9 cellular contexts compared by ENCODE assay signal in the genomic region with DNA sequence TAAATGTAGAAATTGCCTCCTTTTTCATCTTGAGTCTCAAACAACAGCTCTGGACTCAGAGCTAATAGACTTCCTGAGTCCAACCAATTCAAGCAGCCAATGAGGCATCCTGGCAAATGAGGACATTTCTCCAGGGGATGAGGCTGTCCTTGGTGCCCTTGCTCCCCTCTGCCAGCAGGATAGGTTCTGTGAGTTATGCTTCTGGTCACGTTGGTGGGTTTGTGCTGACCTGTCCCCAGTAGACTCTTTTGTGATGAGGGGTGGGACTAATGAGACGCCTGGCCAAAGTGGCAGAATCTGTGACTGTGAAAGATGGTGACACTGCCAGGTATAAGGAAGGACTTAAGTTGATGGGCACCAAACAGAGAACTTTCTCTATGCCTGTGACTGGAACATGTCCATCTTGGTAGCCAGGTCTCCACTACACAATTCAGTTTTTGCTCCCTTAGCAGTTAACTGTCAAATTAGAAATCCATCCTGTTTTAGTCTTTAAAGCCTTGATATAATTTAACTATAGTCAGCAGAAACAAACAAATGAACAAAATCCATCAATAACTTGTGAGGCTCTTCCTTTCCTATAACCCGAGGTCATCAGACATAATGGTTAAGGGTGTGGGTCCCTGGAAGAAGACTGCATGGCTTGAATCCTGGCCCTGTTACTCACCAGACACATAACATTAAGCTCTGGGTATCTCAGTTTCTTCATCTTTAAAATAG. TPM values are rescaled to one million over a fixed set of nuclear protein-coding genes. Genes with fewer than 3 reads are reported as not detected.
DNase-seq lines count a peak whose midpoint lies in the region; ATAC-seq and TF ChIP-seq lines count a peak whose summit lies in the region.
"Had no signal": no experiment of that assay in that cellular context is flagged by ENCODE, and none has a peak within 500 bp of the region (broad histone marks: within the 10 kb centered on the region; RNA-seq: fewer than 3 reads in every experiment).

No MANE protein-coding gene starts in this region.

- H3K27ac Mint-ChIP-seq in H9: 0 out of 7 replicates have a peak overlapping the region, but pooled peaks of 1 of the 3 experiments have one; percentile 89

- H3K27me3 ChIP-seq in H9 (ENCODE audit: insufficient read depth, low read length): no peaks in the 10 kb centered on the region
- no peaks in the 10 kb centered on the region for H3K27me3 ChIP-seq in SU-DHL-6 (ENCODE audit: low read length)

- H3K27me3 Mint-ChIP-seq in H9 (ENCODE audit: low read depth): no peaks in the 10 kb centered on the region; the same call in 1 of the 2 replicates

- H3F3A ChIP-seq in SU-DHL-6 (ENCODE audit: insufficient read depth): no peaks in the 10 kb centered on the region

- no peak overlapping the region for H3K9ac ChIP-seq in H9 (ENCODE audit: extremely low read depth, insufficient read length, low read length)
- 0 out of 2 replicates have a peak overlapping the region, but pooled peaks have one; percentile 10 for H3K9ac ChIP-seq in SU-DHL-6 (ENCODE audit: low read length)

- no peak for ATAC-seq in GM18498 (IDR thresholded peaks at IDR 0.05; ENCODE audit: unreplicated experiment)
- ATAC-seq in HG02938 (IDR thresholded peaks at IDR 0.05; ENCODE audit: unreplicated experiment): no peak
- no peak for ATAC-seq in sciatic nerve

- H4K5ac ChIP-seq in H9 (ENCODE audit: insufficient read length, low read depth, low read length): no peak overlapping the region

- no peak overlapping the region for H3K27ac ChIP-seq in H9 (ENCODE audit: insufficient read length, low read depth, low read length)
- peak overlapping the region; percentile 43; the same call in 1 of the 2 replicates for H3K27ac ChIP-seq in SU-DHL-6 (ENCODE audit: low read depth, low read length)
- H3K27ac ChIP-seq in skin epidermis: peak overlapping the region; percentile 12 to 88 (median 70)

- H2BK20ac ChIP-seq in H9 (ENCODE audit: low read depth, low read length, poor library complexity, severe bottlenecking): no peak overlapping the region

- H2BK5ac ChIP-seq in H9 (ENCODE audit: insufficient read length, low read length): no peak overlapping the region

- peak overlapping the region; percentile 75 for H3K14ac ChIP-seq in H9 (ENCODE audit: insufficient read depth, low read length)

- H2AK5ac ChIP-seq in H9 (ENCODE audit: insufficient read length, low read length): peak overlapping the region; percentile 51

- peak overlapping the region; percentile 88 for H2BK12ac ChIP-seq in H9 (ENCODE audit: insufficient read length, low read depth, low read length)

- no peak overlapping the region for H3T11ph ChIP-seq in H9 (ENCODE audit: low read length)

- H3K79me2 ChIP-seq in H9 (ENCODE audit: insufficient read depth, low read length) (no peaks in the 10 kb centered on the region), SU-DHL-6 (ENCODE audit: insufficient read depth, low read length) (no peaks in the 10 kb centered on the region)

- H3K36me3 ChIP-seq in SU-DHL-6 (ENCODE audit: low read length): no peaks in the 10 kb centered on the region

- DNase-seq in H9: no peak
- DNase-seq in fibroblast of mammary gland (ENCODE audit: low read depth): peak; percentile 15
- DNase-seq in sciatic nerve (ENCODE audit: low spot score): no peak
- no peak for DNase-seq in posterior vena cava (ENCODE audit: low spot score)
- DNase-seq: NCI-H2107 had no signal

- no peaks in the 10 kb centered on the region for H3K9me3 Mint-ChIP-seq in H9

- H3K18ac ChIP-seq in H9 (ENCODE audit: insufficient read length, low read depth, low read length): peak overlapping the region; percentile 75

- H3K79me1 ChIP-seq in H9 (ENCODE audit: insufficient read depth, low read depth, low read length, poor library complexity, severe bottlenecking): no peaks in the 10 kb centered on the region

- H3K9me2 ChIP-seq in SU-DHL-6 (replicated peaks; ENCODE audit: insufficient read depth, low read length): no peaks in the 10 kb centered on the region

- no peak overlapping the region for H3K56ac ChIP-seq in H9 (ENCODE audit: insufficient read length, low read depth, low read length)

- no peaks in the 10 kb centered on the region for H3K23me2 ChIP-seq in H9 (ENCODE audit: insufficient read length, low read depth, low read length, poor library complexity, severe bottlenecking)

- H4K20me1 ChIP-seq in H9 (ENCODE audit: control insufficient read depth, insufficient read depth, insufficient read length): no peaks in the 10 kb centered on the region
- H4K20me1 ChIP-seq in SU-DHL-6 (ENCODE audit: low read depth, low read length): no peaks in the 10 kb centered on the region

- no peak overlapping the region for H3K23ac ChIP-seq in H9 (ENCODE audit: insufficient read length, low read depth, low read length)

- no peak overlapping the region for H3K4me2 ChIP-seq in H9 (ENCODE audit: insufficient read depth, insufficient read length, low read length)
- H3K4me2 ChIP-seq in SU-DHL-6 (ENCODE audit: low read depth, low read length, poor library complexity, severe bottlenecking): peak overlapping the region; percentile 41

- H2AFZ ChIP-seq in H9 (ENCODE audit: low read length) (no peak overlapping the region), SU-DHL-6 (ENCODE audit: low read depth, low read length, severe bottlenecking) (peak overlapping the region; percentile 13)

- H3K9me3 ChIP-seq in H9 (ENCODE audit: control insufficient read depth, low read depth, low read length) (no peaks in the 10 kb centered on the region), SU-DHL-6 (ENCODE audit: insufficient read depth, low read length) (no peaks in the 10 kb centered on the region)

- H3K4me1 Mint-ChIP-seq in H9: peaks cover 9 to 19% of the 10 kb centered on the region in 2 experiments

- peak overlapping the region; percentile 74 for H4K91ac ChIP-seq in H9 (ENCODE audit: insufficient read length, low read depth, low read length)

- no peaks in the 10 kb centered on the region; the same call in 1 of the 2 replicates for H3K4me1 ChIP-seq in H9 (ENCODE audit: insufficient read depth, low read length)

- intact Hi-C loops in sciatic nerve (cut with DNase I): no loop called here
- intact Hi-C loops in posterior vena cava (cut with DNase I): loop anchor here in 1 of 2 donors (5.0 kb wide), 1 partner anchor 52 kb away; no protein-coding TSS in a partner anchor

- TF ChIP-seq CTCF in H9 (conservative IDR thresholded peaks at IDR 0.05): no peak
- TF ChIP-seq CTCF in SU-DHL-6 (IDR thresholded peaks at IDR 0.05; ENCODE audit: insufficient read depth, low read length, poor library complexity, severe bottlenecking): no peak
- no peak for TF ChIP-seq CTCF in fibroblast of mammary gland (conservative IDR thresholded peaks at IDR 0.05; ENCODE audit: control insufficient read depth, insufficient read depth, low read depth, low read length)

- peak overlapping the region; percentile 8 for H2BK120ac ChIP-seq in H9 (ENCODE audit: low read depth, low read length, poor library complexity, severe bottlenecking)

- H3K4ac ChIP-seq in H9 (ENCODE audit: low read depth, low read length): no peak overlapping the region

- WGBS in H9 (ENCODE audit: extremely low coverage, insufficient read length, low lambda C conversion rate): no CpG with 5 or more reads among the region's 3 CpGs

- no peak overlapping the region for H2BK15ac ChIP-seq in H9 (ENCODE audit: low read depth, low read length)

- peak overlapping the region; percentile 45 for H4K8ac ChIP-seq in H9 (replicated peaks; ENCODE audit: insufficient read length, low read depth, low read length)

- no peak overlapping the region for H3K4me3 Mint-ChIP-seq in H9

- H3K4me3 ChIP-seq in SU-DHL-6 (ENCODE audit: insufficient read depth, low read length, poor library complexity, severe bottlenecking) (no peak overlapping the region), fibroblast of mammary gland (ENCODE audit: control insufficient read depth, low read depth, low read length) (no peak overlapping the region), skin epidermis (no peak overlapping the region)

- no peaks in the 10 kb centered on the region; a peak in 1 of 7 replicates for H3K36me3 Mint-ChIP-seq in H9 (ENCODE audit: insufficient read depth in 1 of 3, low read depth in 3 of 3)

RNA-seq across cellular contexts. Expression of a gene that starts 35.7 kb away (rescaled TPM):
- 8.8 and 10.5 TPM in 2 replicates for total RNA-seq in H9 (2021)
- total RNA-seq in sciatic nerve: 14.9 TPM
- 1 to 10 TPM; 9.4 to 9.8 TPM for total RNA-seq in posterior vena cava

RNA-seq across cellular contexts. Expression of a gene that starts 48.6 kb away (rescaled TPM):
- total RNA-seq in H9 (2021) (160 and 162 TPM in 2 replicates), sciatic nerve (550 TPM), posterior vena cava (100 to 1,000 TPM; 244 to 281 TPM)
